In genomic region chr14:23101213-23101970, GRCh38 we compare ENCODE assay signal across 18 cellular contexts. TPM values are rescaled to one million over a fixed set of nuclear protein-coding genes. Genes with fewer than 3 reads are reported as not detected.
DNase-seq lines count a peak whose midpoint lies in the region; ATAC-seq and TF ChIP-seq lines count a peak whose summit lies in the region.
"Had no signal": no experiment of that assay in that cellular context is flagged by ENCODE, and none has a peak within 500 bp of the region (broad histone marks: within the 10 kb centered on the region; RNA-seq: fewer than 3 reads in every experiment).

No MANE protein-coding gene starts in this region.

- WGBS in IMR-90 (ENCODE audit: extremely low coverage in 2 of 2, insufficient read length in 1 of 2), 2 experiments: no CpG with 5 or more reads among the region's 6 CpGs
- WGBS in spleen, 5 donors: 86 to 93% (median 90%) methylated on average over 6 of the region's 6 CpGs

- H4K5ac ChIP-seq in IMR-90 (ENCODE audit: low read depth, low read length): no peak overlapping the region

- peaks cover 15 to 48% of the 10 kb centered on the region in 2 experiments; a peak in 3 of 4 replicates for H3K79me1 ChIP-seq in IMR-90 (ENCODE audit: low read depth in 1 of 2, low read length in 2 of 2)

- no peak overlapping the region for H3K4me3 Mint-ChIP-seq in naive thymus-derived CD4-positive, alpha-beta T cell

- no peak overlapping the region for H3K14ac ChIP-seq in IMR-90 (replicated peaks; ENCODE audit: low read depth, low read length)

- CTCF ChIA-PET in IMR-90 (lab: Yijun Ruan, JAX): interaction anchor here (0.9 kb wide), 1 partner anchor 24 kb away, joined by 3 read pairs; no protein-coding TSS in a partner anchor
- CTCF ChIA-PET in naive thymus-derived CD4-positive, alpha-beta T cell (lab: Charles Lee): interaction anchor here (1.1 to 1.5 kb wide), 2 partner anchors 9 to 19 kb away, joined by 3 read pairs; no protein-coding TSS in a partner anchor

- peaks cover 32% of the 10 kb centered on the region; the same call in 1 of the 2 replicates for H4K20me1 ChIP-seq in IMR-90 (ENCODE audit: insufficient read depth, low read length)

- H2BK15ac ChIP-seq in IMR-90 (ENCODE audit: low read depth, low read length): no peak overlapping the region

- in situ Hi-C loops in IMR-90 (cut with MboI; ENCODE audit: low sequenced_read_pairs): loop anchor here (5.0 kb wide), 1 partner anchor 34 kb away; no protein-coding TSS in a partner anchor

- no peak overlapping the region for H2BK120ac ChIP-seq in IMR-90 (ENCODE audit: low read depth, low read length)

- H2BK5ac ChIP-seq in IMR-90 (ENCODE audit: low read depth, low read length, poor library complexity, severe bottlenecking): no peak overlapping the region

- H4K8ac ChIP-seq in IMR-90 (ENCODE audit: low read depth in 2 of 2, low read length in 2 of 2): no peak overlapping the region

- H2AK9ac ChIP-seq in IMR-90 (replicated peaks; ENCODE audit: low read depth, low read length, poor library complexity): no peak overlapping the region

- H3K27ac ChIP-seq in IMR-90 (ENCODE audit: insufficient read depth, low read length): no peak overlapping the region
- H3K27ac ChIP-seq in coronary artery: no peak overlapping the region
- no peak overlapping the region for H3K27ac ChIP-seq in spleen
- H3K27ac ChIP-seq in SJCRH30: no peak overlapping the region
- H3K27ac ChIP-seq in naive thymus-derived CD4-positive, alpha-beta T cell (ENCODE audit: low read depth, low read length): no peak overlapping the region

- H2AK5ac ChIP-seq in IMR-90 (ENCODE audit: low read depth, low read length): no peak overlapping the region

- no peak overlapping the region for H3K4ac ChIP-seq in IMR-90 (ENCODE audit: low read depth, low read length)

- H3K27me3 ChIP-seq in IMR-90 (ENCODE audit: control insufficient read depth, insufficient read depth, low read length): no peaks in the 10 kb centered on the region
- H3K27me3 ChIP-seq in spleen (replicated peaks in 1 of 7): no peaks in the 10 kb centered on the region
- H3K27me3 ChIP-seq in SJCRH30: peaks cover 9% of the 10 kb centered on the region; the same call in 1 of the 2 replicates
- H3K27me3 ChIP-seq in naive thymus-derived CD4-positive, alpha-beta T cell (ENCODE audit: control insufficient read depth in 2 of 2, insufficient read depth in 2 of 2, low read length in 2 of 2): no peaks in the 10 kb centered on the region

- intact Hi-C loops in IMR-90 (cut with micrococcal nuclease) (no loop called here), spleen (cut with DNase I; ENCODE audit: low total_unique reads) (no loop called here)
- intact Hi-C loops in naive thymus-derived CD4-positive, alpha-beta T cell (cut with micrococcal nuclease): no loop called here

- H3K4me1 Mint-ChIP-seq in naive thymus-derived CD4-positive, alpha-beta T cell: peaks cover 0 to 41% (median 20%) of the 10 kb centered on the region in 7 donors

- peaks cover 0 to 5% (median 0%) of the 10 kb centered on the region in 5 donors for H3K27me3 Mint-ChIP-seq in naive thymus-derived CD4-positive, alpha-beta T cell

- BruUV-seq in IMR-90 (replicated peaks; lab: Mats Ljungman, UMichigan): no TSS peak

- DNase-seq in NCI-H2196 (lab: John Stamatoyannopoulos, UW; ENCODE audit: unreplicated experiment) (peak; percentile 70), NCI-H2196 treated with DMSO at 0.1 percent for 48 hours (lab: John Stamatoyannopoulos, UW; ENCODE audit: unreplicated experiment) (no peak), IMR-90 (no peak), coronary artery (ENCODE audit: low spot score) (peak; percentile 47), spleen (peak; percentile 28), SJCRH30 (no peak)
- no peak for DNase-seq in stimulated activated CD4-positive, alpha-beta T cell treated with anti-CD3 and anti-CD28 coated beads, Interleukin-15, amount 100 ng/mL, for 24 hours
- no peak for DNase-seq in naive thymus-derived CD4-positive, alpha-beta T cell
- DNase-seq: Caco-2, GOT3, Karpas-422, MM.1S, NCI-H187 treated with DMSO at 0.1 percent for 48 hours, NCI-H226, SK-N-SH, T-helper 1 cell had no signal

- TF ChIP-seq RAD21 in IMR-90 (IDR thresholded peaks at IDR 0.05; ENCODE audit: low read length): no peak

- H4K91ac ChIP-seq in IMR-90 (ENCODE audit: insufficient read depth, low read depth, low read length): no peak overlapping the region

- TF ChIP-seq POLR2A in IMR-90 (IDR thresholded peaks at IDR 0.05; ENCODE audit: low read depth, low read length): no peak
- no peak for TF ChIP-seq POLR2A in spleen (IDR thresholded peaks at IDR 0.05)

- no peak overlapping the region for H3K23ac ChIP-seq in IMR-90 (ENCODE audit: low read depth, low read length)

- peaks cover 0 to 25% (median 14%) of the 10 kb centered on the region in 5 donors for H3K36me3 Mint-ChIP-seq in naive thymus-derived CD4-positive, alpha-beta T cell

- H3K27ac Mint-ChIP-seq in naive thymus-derived CD4-positive, alpha-beta T cell: peak overlapping the region in 2 of 9 donors; percentile 18 to 67

- TF ChIP-seq CTCF in IMR-90 (conservative IDR thresholded peaks at IDR 0.05; ENCODE audit: low read depth, low read length) (no peak), coronary artery (IDR thresholded peaks at IDR 0.05) (no peak), spleen (IDR thresholded peaks at IDR 0.05 in 8 of 11, conservative IDR thresholded peaks at IDR 0.05 in 3 of 11) (no peak)

- no peak overlapping the region for H3K18ac ChIP-seq in IMR-90 (ENCODE audit: low read depth, low read length)

- H3K9me3 Mint-ChIP-seq in naive thymus-derived CD4-positive, alpha-beta T cell: peaks cover 0 to 1% (median 0%) of the 10 kb centered on the region in 11 donors

- H3K9me1 ChIP-seq in IMR-90 (ENCODE audit: insufficient read depth, low read length): peaks cover 11% of the 10 kb centered on the region

- dilution Hi-C loops in IMR-90 (cut with HindIII; ENCODE audit: low sequenced_read_pairs, unreplicated experiment): no loop called here

- H3K36me3 ChIP-seq in IMR-90 (ENCODE audit: control insufficient read depth, insufficient read depth, low read length): peaks cover 12% of the 10 kb centered on the region
- H3K36me3 ChIP-seq in spleen: peaks cover 0 to 32% (median 17%) of the 10 kb centered on the region in 6 donors
- H3K36me3 ChIP-seq in SJCRH30: peaks cover 15% of the 10 kb centered on the region; the same call in 1 of the 2 replicates
- peaks cover 6 to 9% (median 6%) of the 10 kb centered on the region in 3 experiments for H3K36me3 ChIP-seq in naive thymus-derived CD4-positive, alpha-beta T cell (ENCODE audit: control insufficient read depth in 2 of 3, insufficient read depth in 3 of 3, low read length in 3 of 3)

- POLR2A ChIA-PET in IMR-90 (lab: Charles Lee; ENCODE audit: unreplicated experiment): no interaction called here
- POLR2A ChIA-PET in naive thymus-derived CD4-positive, alpha-beta T cell (lab: Charles Lee): interaction anchor here (1.0 kb wide), 1 partner anchor 82 kb away, joined by 3 read pairs; the partner anchor contains the start of gene SLC7A8

- no peak overlapping the region for H2BK20ac ChIP-seq in IMR-90 (ENCODE audit: low read depth, low read length)

- H3K56ac ChIP-seq in IMR-90 (ENCODE audit: extremely low read depth, insufficient read depth, low read length): no peak overlapping the region

- no peak overlapping the region for H3K4me2 ChIP-seq in IMR-90 (ENCODE audit: low read depth, low read length)
- H3K4me2 ChIP-seq: SK-N-SH had no signal

- H3K4me3 ChIP-seq in IMR-90 (ENCODE audit: insufficient read depth, low read depth, low read length): no peak overlapping the region
- no peak overlapping the region for H3K4me3 ChIP-seq in coronary artery
- no peak overlapping the region for H3K4me3 ChIP-seq in spleen
- no peak overlapping the region for H3K4me3 ChIP-seq in SJCRH30
- H3K4me3 ChIP-seq in naive thymus-derived CD4-positive, alpha-beta T cell (ENCODE audit: low read length): no peak overlapping the region

- H3K9ac ChIP-seq in IMR-90 (ENCODE audit: low read depth, low read length): no peak overlapping the region
- H3K9ac ChIP-seq: SK-N-SH had no signal

- H3K9me3 ChIP-seq in IMR-90 (ENCODE audit: control insufficient read depth, insufficient read depth, low read length): no peaks in the 10 kb centered on the region
- no peaks in the 10 kb centered on the region for H3K9me3 ChIP-seq in spleen
- H3K9me3 ChIP-seq in SJCRH30 (replicated peaks): no peaks in the 10 kb centered on the region
- no peaks in the 10 kb centered on the region for H3K9me3 ChIP-seq in naive thymus-derived CD4-positive, alpha-beta T cell (ENCODE audit: control insufficient read depth in 2 of 3, low read length in 3 of 3)
- H3K9me3 ChIP-seq: Caco-2, SK-N-SH had no signal

- no peak for ATAC-seq in IMR-90 (ENCODE audit: low read depth)
- no peak for ATAC-seq in naive thymus-derived CD4-positive, alpha-beta T cell
- ATAC-seq: Panc1, Right ventricle myocardium inferior had no signal

- peak overlapping the region; percentile 26 for H2AFZ ChIP-seq in IMR-90 (replicated peaks; ENCODE audit: low read length, poor library complexity)

- H3K4me1 ChIP-seq in IMR-90 (ENCODE audit: control insufficient read depth, insufficient read depth, low read length) (peaks cover 9% of the 10 kb centered on the region), spleen (peaks cover 10 to 48% (median 25%) of the 10 kb centered on the region in 6 donors), SJCRH30 (peaks cover 2% of the 10 kb centered on the region)
- H3K4me1 ChIP-seq in naive thymus-derived CD4-positive, alpha-beta T cell (ENCODE audit: control insufficient read depth in 2 of 2, insufficient read depth in 2 of 2, low read length in 2 of 2): peaks cover 14 to 18% of the 10 kb centered on the region in 2 donors

RNA-seq across cellular contexts. Expression of gene CIROP, which starts 3.4 kb away (rescaled TPM):
- 0.28 and 0.36 TPM in 2 replicates for total RNA-seq in IMR-90 (2012; rRNA removed)
- 0.31 and 0.37 TPM in 2 replicates for polyA plus RNA-seq in IMR-90 (2012; rRNA removed)
- 0.23 and 0.43 TPM in 2 replicates for polyA plus RNA-seq in IMR-90 (2012; cell fraction: cytosol; rRNA removed)
- polyA plus RNA-seq in IMR-90 (2012; cell fraction: nucleus; rRNA removed; ENCODE audit: low replicate concordance): 1.3 and 1.8 TPM in 2 replicates
- total RNA-seq in spleen: not detected
- not detected for polyA plus RNA-seq in spleen
- total RNA-seq in SJCRH30 (2014; rRNA removed; shearing (Covaris generic)): not detected in 2 replicates
- total RNA-seq in naive thymus-derived CD4-positive, alpha-beta T cell: not detected
- not detected for polyA plus RNA-seq in naive thymus-derived CD4-positive, alpha-beta T cell
- total RNA-seq: Caco-2, Right ventricle myocardium inferior had no signal
- polyA plus RNA-seq: SK-N-SH had no signal

RNA-seq across cellular contexts. Expression of gene C14orf119, which starts 6.1 kb away (rescaled TPM):
- total RNA-seq in IMR-90 (2012; rRNA removed) (61.9 and 83.7 TPM in 2 replicates), spleen (10 to 100 TPM; 34.3 to 43.2 (median 37.8) TPM)
- polyA plus RNA-seq in IMR-90 (2012; rRNA removed) (74.0 and 86.3 TPM in 2 replicates), spleen (10 to 100 TPM; 28.0 to 47.0 (median 40.2) TPM)
- 36.7 and 38.7 TPM in 2 replicates for polyA plus RNA-seq in IMR-90 (2012; cell fraction: cytosol; rRNA removed)
- polyA plus RNA-seq in IMR-90 (2012; cell fraction: nucleus; rRNA removed; ENCODE audit: low replicate concordance): 13.9 and 46.2 TPM in 2 replicates
- 43.6 and 46.0 TPM in 2 replicates for total RNA-seq in SJCRH30 (2014; rRNA removed; shearing (Covaris generic))
- total RNA-seq in naive thymus-derived CD4-positive, alpha-beta T cell: 10 to 100 TPM in 4 of 5 experiments, 1 to 10 TPM in 1; 6.0 to 49.9 (median 43.4) TPM
- 100 to 1,000 TPM in 1 of 2 donors, 10 to 100 TPM in 1; 80.4 to 169 TPM for polyA plus RNA-seq in naive thymus-derived CD4-positive, alpha-beta T cell

RNA-seq across cellular contexts. Expression of gene ACIN1, which starts 6.5 kb away (rescaled TPM):
- 71.9 and 73.8 TPM in 2 replicates for total RNA-seq in IMR-90 (2012; rRNA removed)
- 167 and 185 TPM in 2 replicates for polyA plus RNA-seq in IMR-90 (2012; rRNA removed)
- 47.0 and 54.1 TPM in 2 replicates for polyA plus RNA-seq in IMR-90 (2012; cell fraction: cytosol; rRNA removed)
- polyA plus RNA-seq in IMR-90 (2012; cell fraction: nucleus; rRNA removed; ENCODE audit: low replicate concordance): 631 and 1,195 TPM in 2 replicates
- total RNA-seq in spleen: 100 to 1,000 TPM; 148 to 228 (median 211) TPM
- 100 to 1,000 TPM in 2 of 3 donors, 10 to 100 TPM in 1; 59.2 to 126 (median 119) TPM for polyA plus RNA-seq in spleen
- total RNA-seq in SJCRH30 (2014; rRNA removed; shearing (Covaris generic)): 143 and 164 TPM in 2 replicates
- total RNA-seq in naive thymus-derived CD4-positive, alpha-beta T cell: 100 to 1,000 TPM; 222 to 360 (median 301) TPM
- 10 to 100 TPM in 1 of 2 donors, 1 to 10 TPM in 1; 8.7 to 18.6 TPM for polyA plus RNA-seq in naive thymus-derived CD4-positive, alpha-beta T cell

RNA-seq across cellular contexts. Expression of gene CEBPE, which starts 17.7 kb away (rescaled TPM):
- total RNA-seq in IMR-90 (2012; rRNA removed): not detected in 2 replicates
- 0.05 TPM in 1 of 2 replicates, not detected in the other for polyA plus RNA-seq in IMR-90 (2012; rRNA removed)
- polyA plus RNA-seq in IMR-90 (2012; cell fraction: cytosol; rRNA removed): not detected in 2 replicates
- polyA plus RNA-seq in IMR-90 (2012; cell fraction: nucleus; rRNA removed; ENCODE audit: low replicate concordance): not detected in 2 replicates
- 1 to 10 TPM in 4 of 7 donors, under 1 TPM in 3; 0.64 to 9.6 (median 1.6) TPM for total RNA-seq in spleen
- polyA plus RNA-seq in spleen: 1 to 10 TPM; 1.2 to 3.5 (median 1.3) TPM
- not detected in 2 replicates for total RNA-seq in SJCRH30 (2014; rRNA removed; shearing (Covaris generic))
- total RNA-seq in naive thymus-derived CD4-positive, alpha-beta T cell: 1 to 10 TPM in 3 of 5 experiments, under 1 TPM in 2; 0.19 to 1.7 (median 1.2) TPM
- under 1 TPM; 0.60 to 0.65 TPM for polyA plus RNA-seq in naive thymus-derived CD4-positive, alpha-beta T cell
- total RNA-seq: Caco-2, Right ventricle myocardium inferior had no signal
- polyA plus RNA-seq: SK-N-SH had no signal

RNA-seq across cellular contexts. Expression of gene CDH24, which starts 44.1 kb away (rescaled TPM):
- total RNA-seq in IMR-90 (2012; rRNA removed) (3.6 and 3.9 TPM in 2 replicates), spleen (1 to 10 TPM; 2.6 to 9.4 (median 6.5) TPM)
- polyA plus RNA-seq in IMR-90 (2012; rRNA removed) (24.4 and 30.0 TPM in 2 replicates), spleen (1 to 10 TPM; 1.3 to 6.3 (median 3.1) TPM)
- 11.1 and 16.7 TPM in 2 replicates for polyA plus RNA-seq in IMR-90 (2012; cell fraction: cytosol; rRNA removed)
- 239 and 468 TPM in 2 replicates for polyA plus RNA-seq in IMR-90 (2012; cell fraction: nucleus; rRNA removed; ENCODE audit: low replicate concordance)
- 8.3 and 9.6 TPM in 2 replicates for total RNA-seq in SJCRH30 (2014; rRNA removed; shearing (Covaris generic))
- 1 to 10 TPM; 1.5 to 3.7 (median 2.1) TPM for total RNA-seq in naive thymus-derived CD4-positive, alpha-beta T cell
- under 1 TPM; 0.30 to 0.52 TPM for polyA plus RNA-seq in naive thymus-derived CD4-positive, alpha-beta T cell

Comparison
In these comparisons a context has a peak if more than half of its experiments do, and no peak if none do; other contexts are left out.
1. DNase-seq: peak in NCI-H2196 (single experiment), coronary artery (single experiment) and spleen (single experiment); none in NCI-H2196 treated with DMSO at 0.1 percent for 48 hours (single experiment), IMR-90 (single experiment), stimulated activated CD4-positive, alpha-beta T cell treated with anti-CD3 and anti-CD28 coated beads, Interleukin-15, amount 100 ng/mL, for 24 hours (single experiment), SJCRH30 (0 of 2) and naive thymus-derived CD4-positive, alpha-beta T cell (0 of 9).